ENCODE assay signal across 7 cellular contexts in genomic region chr4:56995525-56995924, GRCh38. TPM values are rescaled to one million over a fixed set of nuclear protein-coding genes. Genes with fewer than 3 reads are reported as not detected.
DNase-seq lines count a peak whose midpoint lies in the region; ATAC-seq and TF ChIP-seq lines count a peak whose summit lies in the region.

No MANE protein-coding gene starts in this region.

- H3K4me1 ChIP-seq in lung (ENCODE audit: control insufficient read depth in 2 of 2, insufficient read depth in 2 of 2, low read length in 2 of 2) (peaks cover 0 to 2% of the 10 kb centered on the region in 2 donors), transverse colon (peaks cover 0 to 9% (median 6%) of the 10 kb centered on the region in 4 donors), PC-9 (replicated peaks; ENCODE audit: insufficient read depth) (no peaks in the 10 kb centered on the region)

- POLR2A ChIA-PET in PC-9 (lab: Charles Lee; ENCODE audit: unreplicated experiment) = no interaction called here

- H3K4me3 ChIP-seq in lung (no peak overlapping the region), transverse colon (no peak overlapping the region), PC-9 (no peak overlapping the region)

- CTCF ChIA-PET in PC-9 (lab: Charles Lee) = no interaction called here

- no peaks in the 10 kb centered on the region for H3K9me2 ChIP-seq in PC-9 (ENCODE audit: insufficient read depth)

- no peak for ATAC-seq in lung (ENCODE audit: insufficient read depth, low FRiP score)
- no peak for ATAC-seq in HG03439 (IDR thresholded peaks at IDR 0.05; ENCODE audit: unreplicated experiment)
- no peak for ATAC-seq in GM19397 (IDR thresholded peaks at IDR 0.05; ENCODE audit: unreplicated experiment)

- H3K27me3 ChIP-seq in lung (ENCODE audit: control insufficient read depth, insufficient read depth) (no peaks in the 10 kb centered on the region), transverse colon (no peaks in the 10 kb centered on the region), PC-9 (ENCODE audit: insufficient read depth, low read depth) (no peaks in the 10 kb centered on the region)

- H3K9me3 ChIP-seq in lung (ENCODE audit: control insufficient read depth in 2 of 2, insufficient read depth in 1 of 2, low read length in 1 of 2) (no peaks in the 10 kb centered on the region), transverse colon (no peaks in the 10 kb centered on the region), PC-9 (ENCODE audit: insufficient read depth, low read depth) (no peaks in the 10 kb centered on the region)

- intact Hi-C loops in transverse colon (cut with DNase I; ENCODE audit: low total_unique reads) (no loop called here), PC-9 (cut with micrococcal nuclease; ENCODE audit: unreplicated experiment) (no loop called here)

- H3K4me2 ChIP-seq in PC-9 = no peak overlapping the region

- H2AFZ ChIP-seq in PC-9 = no peak overlapping the region

- BruUV-seq in PC-9 (replicated peaks; lab: Mats Ljungman, UMichigan) = no TSS peak

- peaks cover 10% of the 10 kb centered on the region for H4K20me1 ChIP-seq in PC-9 (ENCODE audit: insufficient read depth)

- H3K79me2 ChIP-seq in PC-9 (ENCODE audit: low read depth) = 0 out of 2 replicates have a peak, but pooled peaks cover 13% of the 10 kb centered on the region

- no peak for TF ChIP-seq CTCF in lung (IDR thresholded peaks at IDR 0.05; ENCODE audit: control extremely low read depth, extremely low read depth)
- TF ChIP-seq CTCF in transverse colon (IDR thresholded peaks at IDR 0.05) = no peak
- no peak for TF ChIP-seq CTCF in PC-9 (conservative IDR thresholded peaks at IDR 0.05)

- WGBS in lung, 2 donors = 60 to 77% methylated on average over 7 of the region's 7 CpGs
- WGBS in transverse colon (ENCODE audit: low coverage in 1 of 2), 2 donors = 32 to 33% methylated on average over 4 to 7 of the region's 7 CpGs

- in situ Hi-C loops in transverse colon (cut with MboI; ENCODE audit: low pct_ligation_motif_present in 1 of 4, low pct_unique_long_range_greater_than_20kb in 1 of 4, low sequenced_read_pairs in 3 of 4) = no loop called here

- H3F3A ChIP-seq in PC-9 (ENCODE audit: insufficient read depth, low read depth) = no peaks in the 10 kb centered on the region

- peak; percentile 3 for DNase-seq in NCI-H226
- DNase-seq in dermis blood vessel endothelial cell = peak; percentile 92
- DNase-seq in lung (ENCODE audit: low spot score) = peak; percentile 41
- peak; percentile 53 for DNase-seq in transverse colon
- no peak for DNase-seq in PC-9

- H3K27ac ChIP-seq in lung (ENCODE audit: low read depth in 1 of 2, low read length in 1 of 2) = no peak overlapping the region
- peak overlapping the region; percentile 27 to 65 (median 53) for H3K27ac ChIP-seq in transverse colon
- H3K27ac ChIP-seq in PC-9 = no peak overlapping the region

- TF ChIP-seq POLR2A in transverse colon (IDR thresholded peaks at IDR 0.05) = no peak

- TF ChIP-seq EP300 in transverse colon (IDR thresholded peaks at IDR 0.05; ENCODE audit: low read depth) = no peak

- H3K36me3 ChIP-seq in lung (ENCODE audit: control insufficient read depth in 2 of 2, insufficient read depth in 2 of 2, low read length in 2 of 2) = peaks cover 21 to 29% of the 10 kb centered on the region in 2 donors
- peaks cover 0 to 49% (median 22%) of the 10 kb centered on the region in 4 donors for H3K36me3 ChIP-seq in transverse colon
- peaks cover 12% of the 10 kb centered on the region for H3K36me3 ChIP-seq in PC-9 (ENCODE audit: low read depth)

RNA-seq across cellular contexts. Expression of gene POLR2B, which starts 16.8 kb away (rescaled TPM):
- total RNA-seq in dermis blood vessel endothelial cell (108 and 192 TPM in 2 replicates), lung (100 to 1,000 TPM in 1 of 2 donors, 10 to 100 TPM in 1; 66.2 to 112 TPM), transverse colon (10 to 100 TPM; 39.8 to 74.8 (median 53.4) TPM), PC-9 (2021) (62.0 and 77.1 TPM in 2 replicates)
- polyA plus RNA-seq in lung = 10 to 100 TPM; 23.4 to 39.4 TPM

RNA-seq across cellular contexts. Expression of gene NOA1, which starts 18.1 kb away (rescaled TPM):
- total RNA-seq in dermis blood vessel endothelial cell (22.6 and 29.2 TPM in 2 replicates), lung (10 to 100 TPM; 18.7 to 20.2 TPM), transverse colon (10 to 100 TPM; 32.5 to 75.4 (median 39.6) TPM), PC-9 (2021) (24.1 and 25.3 TPM in 2 replicates)
- polyA plus RNA-seq in lung = 10 to 100 TPM in 1 of 2 donors, 1 to 10 TPM in 1; 5.8 to 11.1 TPM

Comparison
In these comparisons a context has a peak if more than half of its experiments do, and no peak if none do; other contexts are left out.
1. DNase-seq: peak in NCI-H226 (single experiment), dermis blood vessel endothelial cell (single experiment), lung (single experiment) and transverse colon (single experiment); none in PC-9 (0 of 2).
2. H3K27ac ChIP-seq: peak in transverse colon (4 of 4); none in lung (0 of 2) and PC-9 (single experiment).